8 cellular contexts compared by ENCODE assay signal in the genomic region with DNA sequence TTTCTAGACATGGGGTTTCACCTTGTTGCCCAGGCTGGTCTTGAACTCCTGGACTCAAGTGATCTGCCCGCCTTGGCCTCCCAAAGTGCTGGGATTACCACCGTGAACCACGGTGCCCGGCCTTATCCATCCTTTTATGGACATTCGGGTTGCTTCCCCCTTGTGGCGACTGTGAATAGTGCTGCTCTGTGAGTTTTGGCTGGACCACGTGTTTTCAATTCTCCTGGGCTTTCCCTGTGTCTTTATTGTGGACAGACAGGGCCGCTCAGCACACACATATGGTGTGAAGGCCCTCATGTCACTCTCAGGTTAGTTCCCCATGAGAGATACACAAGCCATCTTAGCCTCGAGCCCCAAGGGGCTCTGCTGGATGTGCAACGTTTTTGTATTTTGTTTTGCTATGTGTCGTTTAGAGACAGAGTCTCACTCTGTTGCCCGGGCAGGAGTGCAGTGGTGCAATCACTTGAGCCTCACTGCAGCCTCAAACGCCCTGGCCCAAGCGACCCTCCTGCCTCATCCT. TPM values are rescaled to one million over a fixed set of nuclear protein-coding genes. Genes with fewer than 3 reads are reported as not detected.
DNase-seq lines count a peak whose midpoint lies in the region; ATAC-seq and TF ChIP-seq lines count a peak whose summit lies in the region.

No MANE protein-coding gene starts in this region.

- ATAC-seq in HG03175 (IDR thresholded peaks at IDR 0.05; ENCODE audit: unreplicated experiment) (peak; percentile 54), left lobe of liver (peak; percentile 84), GM21390 (IDR thresholded peaks at IDR 0.05; ENCODE audit: unreplicated experiment) (no peak)

- TF ChIP-seq CTCF in GM12874 (IDR thresholded peaks at IDR 0.05; ENCODE audit: insufficient read depth, low read depth, low read length), result peak; percentile 76

- DNase-seq in NCI-H446 treated with DMSO at 0.1 percent for 48 hours (lab: John Stamatoyannopoulos, UW) (peak; percentile 52), cerebellar cortex (ENCODE audit: low spot score) (peak; percentile 85), left lobe of liver (ENCODE audit: low spot score) (peak; percentile 79)
- DNase-seq in activated CD4-positive, alpha-beta T cell treated with anti-CD3 and anti-CD28 coated beads for 1 hour, result peak; percentile 31
- peak; percentile 82 for DNase-seq in stimulated activated CD4-positive, alpha-beta T cell treated with anti-CD3 and anti-CD28 coated beads, Interleukin-4, amount 100 ng/mL, for 24 hours

RNA-seq across cellular contexts. Expression of gene MAU2, which starts 40.5 kb away (rescaled TPM):
- total RNA-seq in left lobe of liver, result 24.7 TPM

RNA-seq across cellular contexts. Expression of gene SUGP1, which starts 40.8 kb away (rescaled TPM):
- 28.6 TPM for total RNA-seq in left lobe of liver

RNA-seq across cellular contexts. Expression of gene GATAD2A, which starts 44.3 kb away (rescaled TPM):
- total RNA-seq in left lobe of liver, result 36.1 TPM

Comparison
In these comparisons a context has a peak if more than half of its experiments do, and no peak if none do; other contexts are left out.
1. DNase-seq: peak in every context shown above with its lines; median percentile 85 in cerebellar cortex; 82 in stimulated activated CD4-positive, alpha-beta T cell treated with anti-CD3 and anti-CD28 coated beads, Interleukin-4, amount 100 ng/mL, for 24 hours; 79 in left lobe of liver; 52 in NCI-H446 treated with DMSO at 0.1 percent for 48 hours; 31 in activated CD4-positive, alpha-beta T cell treated with anti-CD3 and anti-CD28 coated beads for 1 hour.